ENCODE assay signal across 8 cellular contexts in the genomic region with DNA sequence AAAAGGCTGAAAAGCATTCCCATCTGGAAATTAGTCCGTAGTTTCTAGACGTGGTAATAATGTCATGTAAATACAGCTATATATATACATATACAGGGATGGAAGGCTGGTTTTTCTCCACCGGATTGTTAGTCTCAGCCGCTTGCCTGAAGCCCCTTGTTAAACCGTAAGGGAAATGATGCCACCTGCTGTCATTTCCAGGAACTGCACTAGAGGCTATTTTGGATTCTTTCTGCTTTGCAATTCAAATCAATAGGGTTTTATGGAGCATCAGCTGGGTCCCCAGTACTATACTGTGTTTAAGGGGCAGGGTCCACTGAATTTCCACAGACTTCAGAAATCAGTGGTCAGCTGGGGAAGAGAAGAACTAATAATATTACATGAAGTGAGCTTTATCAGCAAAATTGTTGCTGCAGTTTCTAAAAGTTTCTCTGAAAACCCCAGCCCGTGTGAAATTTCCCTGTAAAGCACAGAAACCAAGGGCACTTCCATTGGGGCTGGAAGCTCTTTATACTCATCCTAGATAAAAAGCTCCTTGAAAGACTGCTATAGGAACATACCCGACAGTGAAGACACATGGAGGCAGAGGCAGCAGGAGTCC. TPM values are rescaled to one million over a fixed set of nuclear protein-coding genes. Genes with fewer than 3 reads are reported as not detected.
DNase-seq lines count a peak whose midpoint lies in the region; ATAC-seq and TF ChIP-seq lines count a peak whose summit lies in the region.

No MANE protein-coding gene starts in this region.

- no TSS peak for BruUV-seq in Panc1 (replicated peaks; lab: Mats Ljungman, UMichigan)

- H3K27ac ChIP-seq in KMS-11 (no peak overlapping the region), Panc1 (ENCODE audit: low read length) (no peak overlapping the region), neutrophil (peak overlapping the region; percentile 69)

- intact Hi-C loops in Panc1 (cut with micrococcal nuclease; ENCODE audit: unreplicated experiment): loop anchor here (1.0 to 5.0 kb wide), 2 partner anchors 88 to 131 kb away; no protein-coding TSS in a partner anchor

- in situ Hi-C loops in Panc1 (cut with HindIII; ENCODE audit: low pct_unique_long_range_greater_than_20kb, low sequenced_read_pairs): no loop called here

- CTCF ChIA-PET in Panc1 (lab: Charles Lee): interaction anchor here (0.5 to 1.9 kb wide), 9 partner anchors 45 to 1641 kb away, joined by 3 to 19 read pairs (median 3); no protein-coding TSS in a partner anchor

- H3K27me3 ChIP-seq in KMS-11 (ENCODE audit: insufficient read depth, low read depth) (no peaks in the 10 kb centered on the region), Panc1 (ENCODE audit: control insufficient read depth, insufficient read depth, low read length) (no peaks in the 10 kb centered on the region), neutrophil (no peaks in the 10 kb centered on the region)

- H3K4me2 ChIP-seq in KMS-11: no peak overlapping the region

- H4K20me1 ChIP-seq in KMS-11 (ENCODE audit: insufficient read depth): no peaks in the 10 kb centered on the region

- no peak overlapping the region for H2AFZ ChIP-seq in KMS-11 (ENCODE audit: low read depth)

- ATAC-seq in GM18873 (IDR thresholded peaks at IDR 0.05; ENCODE audit: low FRiP score, unreplicated experiment): peak; percentile 48
- peak; percentile 78 for ATAC-seq in Panc1

- POLR2A ChIA-PET in Panc1 (lab: Charles Lee): interaction anchor here (1.0 to 1.2 kb wide), 2 partner anchors 87 to 134 kb away, joined by 3 to 5 read pairs; partner anchors contain the start of gene CREG1

- peak; percentile 100 for TF ChIP-seq CTCF in KMS-11 (conservative IDR thresholded peaks at IDR 0.05; ENCODE audit: low read depth, low read length)
- peak; percentile 90 for TF ChIP-seq CTCF in Panc1 (IDR thresholded peaks at IDR 0.05)
- TF ChIP-seq CTCF in neutrophil (IDR thresholded peaks at IDR 0.05): peak; percentile 89

- no peak overlapping the region for H3K9ac ChIP-seq in KMS-11

- H3K79me2 ChIP-seq in KMS-11 (ENCODE audit: insufficient read depth, low read depth): no peaks in the 10 kb centered on the region

- H3K4me3 ChIP-seq in KMS-11 (IDR thresholded peaks at IDR 0.05; ENCODE audit: insufficient read depth, low read depth, low read length): no peak overlapping the region
- H3K4me3 ChIP-seq in Panc1 (ENCODE audit: low read depth in 2 of 2, low read length in 2 of 2): no peak overlapping the region
- H3K4me3 ChIP-seq in neutrophil (ENCODE audit: low read depth in 1 of 2, low read length in 1 of 2): no peak overlapping the region

- peak; percentile 69 for DNase-seq in AG08396 (ENCODE audit: low spot score)
- peak; percentile 80 for DNase-seq in Panc1 (ENCODE audit: low read depth, low spot score)
- DNase-seq in activated T-cell treated with anti-CD3 and anti-CD28 coated beads, Interleukin-2, amount 50 U/mL, for 48 hours: peak; percentile 84 to 87
- peak; percentile 93 for DNase-seq in fibroblast of peridontal ligament (ENCODE audit: extremely low read depth)
- DNase-seq in superior temporal gyrus (ENCODE audit: extremely low spot score): peak; percentile 98

- H3K4me1 ChIP-seq in KMS-11 (ENCODE audit: low read depth, poor library complexity, severe bottlenecking) (peaks cover 11% of the 10 kb centered on the region), Panc1 (ENCODE audit: control insufficient read depth, insufficient read depth, low read length) (peaks cover 2% of the 10 kb centered on the region; the same call in 1 of the 2 replicates), neutrophil (ENCODE audit: control insufficient read depth in 1 of 2, insufficient read depth in 1 of 2, low read depth in 1 of 2, low read length in 1 of 2) (peaks cover 13 to 21% of the 10 kb centered on the region in 2 experiments)

- H3K9me3 ChIP-seq in Panc1 (ENCODE audit: control insufficient read depth, insufficient read depth, low read depth, low read length) (no peaks in the 10 kb centered on the region), neutrophil (no peaks in the 10 kb centered on the region)

- H3K36me3 ChIP-seq in KMS-11 (ENCODE audit: insufficient read depth): no peaks in the 10 kb centered on the region; the same call in 1 of the 2 replicates
- H3K36me3 ChIP-seq in Panc1 (ENCODE audit: control insufficient read depth, insufficient read depth, low read length): no peaks in the 10 kb centered on the region
- H3K36me3 ChIP-seq in neutrophil: peaks cover 95% of the 10 kb centered on the region

RNA-seq across cellular contexts. Expression of gene MPZL1, which starts 33.8 kb away (rescaled TPM):
- total RNA-seq in Panc1 (2021; ENCODE audit: unreplicated experiment): 72.0 TPM
- 39.0 TPM for polyA plus RNA-seq in Panc1 (2012; ENCODE audit: insufficient read length)

RNA-seq across cellular contexts. Expression of gene RCSD1, which starts 58.0 kb away (rescaled TPM):
- 1.4 TPM for total RNA-seq in Panc1 (2021; ENCODE audit: unreplicated experiment)
- 1.3 TPM for polyA plus RNA-seq in Panc1 (2012; ENCODE audit: insufficient read length)
